33 cellular contexts compared by ENCODE assay signal in the genomic region with DNA sequence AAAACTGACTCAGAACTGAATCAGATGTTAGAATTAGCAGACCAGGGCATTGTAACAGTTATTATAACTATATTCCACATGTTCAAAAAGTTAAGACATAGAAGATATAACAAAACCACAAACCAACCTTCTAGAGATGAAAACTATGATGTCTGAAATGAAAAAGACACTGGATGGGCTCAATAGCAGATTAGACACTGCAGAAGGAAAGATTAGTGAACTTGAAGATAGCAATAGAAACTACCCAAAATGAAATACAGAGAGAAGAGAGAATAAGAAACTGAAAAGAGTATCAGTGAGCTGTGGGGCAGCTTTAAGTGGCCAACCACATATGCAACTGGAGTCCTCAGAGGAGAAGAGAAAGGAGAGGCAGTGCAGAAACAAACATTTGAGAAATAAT.
"Had no signal": no experiment of that assay in that cellular context is flagged by ENCODE, and none has a peak within 500 bp of the region (broad histone marks: within the 10 kb centered on the region; RNA-seq: fewer than 3 reads in every experiment).

No MANE protein-coding gene starts in this region.

- H3K4me3 ChIP-seq: adrenal gland, ascending aorta, body of pancreas, breast epithelium, cardiac muscle cell had no signal

- ATAC-seq: activated naive CD4-positive, alpha-beta T cell treated with anti-CD3 and anti-CD28 coated beads, Interleukin-2, amount 50 U/mL, for 72 hours; activated naive CD8-positive, alpha-beta T cell treated with anti-CD3 and anti-CD28 coated beads, Interleukin-2, amount 50 U/mL, for 24 hours; activated T-cell treated with anti-CD3 and anti-CD28 coated beads, Interleukin-2, amount 50 U/mL, for 4 hours; activated T-cell treated with anti-CD3 and anti-CD28 coated beads, Interleukin-2, amount 50 U/mL, for 72 hours; activated T-helper 17 cell treated with anti-CD3 and anti-CD28 coated beads, Interleukin-2, amount 50 U/mL, for 72 hours; body of pancreas had no signal

- DNase-seq: activated effector memory CD4-positive, alpha-beta T cell treated with anti-CD3 and anti-CD28 coated beads, Interleukin-2, amount 50 U/mL, for 16 hours; activated effector memory CD4-positive, alpha-beta T cell treated with Interleukin-2 at 50 U/mL for 16 hours; activated gamma-delta T cell; activated gamma-delta T cell treated with Interleukin-2 at 50 U/mL for 16 hours; activated naive CD4-positive, alpha-beta T cell; activated naive CD4-positive, alpha-beta T cell treated with anti-CD3 and anti-CD28 coated beads for 36 hours; activated naive CD4-positive, alpha-beta T cell treated with anti-CD3 and anti-CD28 coated beads, Interleukin-2, amount 10 ng/mL, durations not matched to agents 7 days and 5 days; activated naive CD4-positive, alpha-beta T cell treated with anti-CD3 and anti-CD28 coated beads, Interleukin-2, amount 50 U/mL, for 16 hours; activated naive CD4-positive, alpha-beta T cell treated with Interleukin-2 at 50 U/mL for 16 hours; activated naive CD8-positive, alpha-beta T cell treated with anti-CD3 and anti-CD28 coated beads for 36 hours; activated naive CD8-positive, alpha-beta T cell treated with anti-CD3 and anti-CD28 coated beads, Interleukin-2, amount 10 ng/mL, durations not matched to agents 7 days and 5 days; activated naive CD8-positive, alpha-beta T cell treated with anti-CD3 and anti-CD28 coated beads, Interleukin-2, amount 50 U/mL, for 24 hours; activated T-cell treated with anti-CD3 and anti-CD28 coated beads, Interleukin-2, amount 50 U/mL, for 24 hours; activated T-cell treated with anti-CD3 and anti-CD28 coated beads, Interleukin-2, amount 50 U/mL, for 4 hours; activated T-cell treated with anti-CD3 and anti-CD28 coated beads, Interleukin-2, amount 50 U/mL, for 48 hours; activated T-cell treated with anti-CD3 and anti-CD28 coated beads, Interleukin-2, amount 50 U/mL, for 72 hours; adrenal gland; amniotic stem cell; amygdala; anterior cingulate cortex; aorta; body of pancreas; brain microvascular endothelial cell; caudate nucleus; central memory CD4-positive, alpha-beta T cell; cerebellar nuclear complex had no signal

- H3K27me3 ChIP-seq: adrenal gland, ascending aorta, body of pancreas, brain microvascular endothelial cell, breast epithelium, cardiac muscle cell had no signal

- FAIRE-seq: astrocyte, bronchial epithelial cell had no signal

- H3K4me1 ChIP-seq: adrenal gland, ascending aorta, body of pancreas, breast epithelium had no signal

- H3K27ac ChIP-seq: adrenal gland, ascending aorta, body of pancreas, brain microvascular endothelial cell, breast epithelium, cardiac muscle cell had no signal

- H3K36me3 ChIP-seq: adrenal gland, ascending aorta, brain microvascular endothelial cell, breast epithelium, cardiac muscle cell had no signal
